ENCODE assay signal across 1 cellular context in genomic region chr9:34413229-34413852, GRCh38.
A peak's percentile ranks its signal among the peaks of the same experiment; 100 is the strongest.
TF ChIP-seq lines count a peak whose summit lies in the region.

No MANE protein-coding gene starts in this region.

TF ChIP-seq in HCT116, 20 proteins besides CTCF, POLR2A, EP300 and RAD21 (continued from another document):
- TF ChIP-seq, protein P1, sequence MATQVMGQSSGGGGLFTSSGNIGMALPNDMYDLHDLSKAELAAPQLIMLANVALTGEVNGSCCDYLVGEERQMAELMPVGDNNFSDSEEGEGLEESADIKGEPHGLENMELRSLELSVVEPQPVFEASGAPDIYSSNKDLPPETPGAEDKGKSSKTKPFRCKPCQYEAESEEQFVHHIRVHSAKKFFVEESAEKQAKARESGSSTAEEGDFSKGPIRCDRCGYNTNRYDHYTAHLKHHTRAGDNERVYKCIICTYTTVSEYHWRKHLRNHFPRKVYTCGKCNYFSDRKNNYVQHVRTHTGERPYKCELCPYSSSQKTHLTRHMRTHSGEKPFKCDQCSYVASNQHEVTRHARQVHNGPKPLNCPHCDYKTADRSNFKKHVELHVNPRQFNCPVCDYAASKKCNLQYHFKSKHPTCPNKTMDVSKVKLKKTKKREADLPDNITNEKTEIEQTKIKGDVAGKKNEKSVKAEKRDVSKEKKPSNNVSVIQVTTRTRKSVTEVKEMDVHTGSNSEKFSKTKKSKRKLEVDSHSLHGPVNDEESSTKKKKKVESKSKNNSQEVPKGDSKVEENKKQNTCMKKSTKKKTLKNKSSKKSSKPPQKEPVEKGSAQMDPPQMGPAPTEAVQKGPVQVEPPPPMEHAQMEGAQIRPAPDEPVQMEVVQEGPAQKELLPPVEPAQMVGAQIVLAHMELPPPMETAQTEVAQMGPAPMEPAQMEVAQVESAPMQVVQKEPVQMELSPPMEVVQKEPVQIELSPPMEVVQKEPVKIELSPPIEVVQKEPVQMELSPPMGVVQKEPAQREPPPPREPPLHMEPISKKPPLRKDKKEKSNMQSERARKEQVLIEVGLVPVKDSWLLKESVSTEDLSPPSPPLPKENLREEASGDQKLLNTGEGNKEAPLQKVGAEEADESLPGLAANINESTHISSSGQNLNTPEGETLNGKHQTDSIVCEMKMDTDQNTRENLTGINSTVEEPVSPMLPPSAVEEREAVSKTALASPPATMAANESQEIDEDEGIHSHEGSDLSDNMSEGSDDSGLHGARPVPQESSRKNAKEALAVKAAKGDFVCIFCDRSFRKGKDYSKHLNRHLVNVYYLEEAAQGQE (IDR thresholded peaks at IDR 0.05; ENCODE audit: low read depth), result peak; percentile 92
